In the genomic region with DNA sequence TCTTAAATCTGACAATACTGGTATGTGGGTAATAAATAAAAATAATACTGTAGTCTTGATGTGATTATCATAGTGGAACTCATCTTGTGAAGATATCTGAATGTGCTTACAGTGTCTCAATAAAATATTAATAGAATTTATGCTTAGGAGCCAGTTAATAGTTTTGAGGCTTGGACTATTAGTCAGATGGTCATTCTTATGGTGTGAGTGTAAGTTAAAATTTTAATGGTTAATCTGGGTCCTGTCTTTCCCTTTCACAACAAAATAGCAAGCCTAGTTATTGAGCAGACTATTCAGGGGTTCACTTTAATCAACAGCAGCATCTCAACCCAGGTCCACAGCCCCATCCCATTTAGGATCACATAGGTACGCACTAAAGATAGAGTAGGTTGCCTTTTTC, we compare ENCODE assay signal across 26 cellular contexts.
"Had no signal": no experiment of that assay in that cellular context is flagged by ENCODE, and none has a peak within 500 bp of the region (broad histone marks: within the 10 kb centered on the region; RNA-seq: fewer than 3 reads in every experiment).

No MANE protein-coding gene starts in this region.

- DNase-seq: activated CD4-positive, alpha-beta memory T cell treated with anti-CD3 and anti-CD28 coated beads for 36 hours; activated CD4-positive, alpha-beta T cell treated with anti-CD3 and anti-CD28 coated beads, Interleukin-2, amount 10 ng/mL, durations not matched to agents 7 days and 5 days; activated CD4-positive, CD25-positive, alpha-beta regulatory T cell; activated CD8-positive, alpha-beta memory T cell treated with anti-CD3 and anti-CD28 coated beads for 24 hours; activated gamma-delta T cell treated with Interleukin-2 at 50 U/mL for 16 hours; activated naive CD4-positive, alpha-beta T cell treated with anti-CD3 and anti-CD28 coated beads, Interleukin-2, amount 10 ng/mL, durations not matched to agents 7 days and 5 days; activated naive CD8-positive, alpha-beta T cell treated with anti-CD3 and anti-CD28 coated beads, Interleukin-2, amount 50 U/mL, for 24 hours; activated T-cell treated with anti-CD3 and anti-CD28 coated beads, Interleukin-2, amount 50 U/mL, for 4 hours; amniotic stem cell; MG63; MV-4-11; NCI-H1092 treated with DMSO at 0.1 percent for 48 hours; NCI-H1436; NCI-H187; NCI-H2081; NCI-H446; NCI-H524; Peyer's patch; SHP77 treated with DMSO at 0.1 percent for 48 hours; T-helper 2 cell; T1000 had no signal

- H3K4me3 ChIP-seq: ascending aorta, MG63, Peyer's patch had no signal

- FAIRE-seq: TTC549 had no signal

- H3K27me3 Mint-ChIP-seq: activated CD4-positive, alpha-beta memory T cell treated with anti-CD3 and anti-CD28 coated beads for 36 hours; activated CD4-positive, alpha-beta T cell treated with anti-CD3 and anti-CD28 coated beads, Interleukin-2, amount 10 ng/mL, durations not matched to agents 7 days and 5 days; activated naive CD4-positive, alpha-beta T cell treated with anti-CD3 and anti-CD28 coated beads, Interleukin-2, amount 10 ng/mL, durations not matched to agents 7 days and 5 days; activated naive CD8-positive, alpha-beta T cell treated with anti-CD3 and anti-CD28 coated beads, Interleukin-2, amount 50 U/mL, for 24 hours; brain; central memory CD8-positive, alpha-beta T cell had no signal

- H3K4me1 ChIP-seq: ascending aorta, Peyer's patch had no signal

- H3K4me3 Mint-ChIP-seq: activated CD4-positive, alpha-beta memory T cell treated with anti-CD3 and anti-CD28 coated beads for 36 hours; activated CD4-positive, alpha-beta T cell treated with anti-CD3 and anti-CD28 coated beads, Interleukin-2, amount 10 ng/mL, durations not matched to agents 7 days and 5 days; activated naive CD4-positive, alpha-beta T cell treated with anti-CD3 and anti-CD28 coated beads, Interleukin-2, amount 10 ng/mL, durations not matched to agents 7 days and 5 days; activated naive CD8-positive, alpha-beta T cell treated with anti-CD3 and anti-CD28 coated beads, Interleukin-2, amount 50 U/mL, for 24 hours; activated T-cell treated with anti-CD3 and anti-CD28 coated beads, Interleukin-2, amount 50 U/mL, for 4 hours; brain; central memory CD8-positive, alpha-beta T cell had no signal

- H3K36me3 ChIP-seq: ascending aorta, MG63, Peyer's patch had no signal

- ATAC-seq: activated naive CD8-positive, alpha-beta T cell treated with anti-CD3 and anti-CD28 coated beads, Interleukin-2, amount 50 U/mL, for 24 hours; activated T-cell treated with anti-CD3 and anti-CD28 coated beads, Interleukin-2, amount 50 U/mL, for 4 hours had no signal

- H3K27ac Mint-ChIP-seq: activated CD4-positive, alpha-beta memory T cell treated with anti-CD3 and anti-CD28 coated beads for 36 hours; activated CD4-positive, alpha-beta T cell treated with anti-CD3 and anti-CD28 coated beads, Interleukin-2, amount 10 ng/mL, durations not matched to agents 7 days and 5 days; activated naive CD4-positive, alpha-beta T cell treated with anti-CD3 and anti-CD28 coated beads, Interleukin-2, amount 10 ng/mL, durations not matched to agents 7 days and 5 days; activated naive CD8-positive, alpha-beta T cell treated with anti-CD3 and anti-CD28 coated beads, Interleukin-2, amount 50 U/mL, for 24 hours; brain had no signal

- H3K9me3 Mint-ChIP-seq: activated CD4-positive, alpha-beta memory T cell treated with anti-CD3 and anti-CD28 coated beads for 36 hours; activated naive CD4-positive, alpha-beta T cell treated with anti-CD3 and anti-CD28 coated beads, Interleukin-2, amount 10 ng/mL, durations not matched to agents 7 days and 5 days; activated naive CD8-positive, alpha-beta T cell treated with anti-CD3 and anti-CD28 coated beads, Interleukin-2, amount 50 U/mL, for 24 hours; activated T-cell treated with anti-CD3 and anti-CD28 coated beads, Interleukin-2, amount 50 U/mL, for 4 hours; brain; central memory CD8-positive, alpha-beta T cell had no signal

- H3K27ac ChIP-seq: ascending aorta, KMS-11, Peyer's patch had no signal

- H3K9me3 ChIP-seq: ascending aorta, MG63, Peyer's patch had no signal

- H3K27me3 ChIP-seq: ascending aorta, MG63, Peyer's patch had no signal
